In genomic region chr18:48992791-48993555, GRCh38 we compare ENCODE assay signal across 8 cellular contexts. TPM values are rescaled to one million over a fixed set of nuclear protein-coding genes. Genes with fewer than 3 reads are reported as not detected.
DNase-seq lines count a peak whose midpoint lies in the region; ATAC-seq, FAIRE-seq and TF ChIP-seq lines count a peak whose summit lies in the region.

No MANE protein-coding gene starts in this region.

- intact Hi-C loops in ascending aorta (cut with DNase I): loop anchor here (5.0 kb wide), 1 partner anchor 121 kb away; no protein-coding TSS in a partner anchor

- peaks cover 12% of the 10 kb centered on the region for H3K27me3 Mint-ChIP-seq in progenitor cell of endocrine pancreas

- H3K4me1 Mint-ChIP-seq in progenitor cell of endocrine pancreas (ENCODE audit: low read depth): peaks cover 33% of the 10 kb centered on the region

- H3K27me3 ChIP-seq in ascending aorta: no peaks in the 10 kb centered on the region

- no peaks in the 10 kb centered on the region for H3K9me3 Mint-ChIP-seq in progenitor cell of endocrine pancreas (ENCODE audit: low read depth)

- H3K27ac ChIP-seq in ascending aorta: peak overlapping the region; percentile 77 to 86

- no peaks in the 10 kb centered on the region for H3K36me3 ChIP-seq in ascending aorta

- peak overlapping the region; percentile 3 for H3K27ac Mint-ChIP-seq in progenitor cell of endocrine pancreas

- peak; percentile 78 for FAIRE-seq in GM18507 (lab: Jason Lieb, UNC)

- ATAC-seq in HG03469 (IDR thresholded peaks at IDR 0.05; ENCODE audit: unreplicated experiment): peak; percentile 55
- no peak for ATAC-seq in GM19455 (IDR thresholded peaks at IDR 0.05; ENCODE audit: unreplicated experiment)
- no peak for ATAC-seq in GM18873 (IDR thresholded peaks at IDR 0.05; ENCODE audit: low FRiP score, unreplicated experiment)
- ATAC-seq in GM18517 (IDR thresholded peaks at IDR 0.05; ENCODE audit: unreplicated experiment): no peak

- DNase-seq in GM18507 (ENCODE audit: extremely low spot score, insufficient read length, low read depth): peak; percentile 32
- DNase-seq in ascending aorta (ENCODE audit: low spot score in 2 of 2): no peak
- no peak for DNase-seq in progenitor cell of endocrine pancreas (ENCODE audit: low spot score, unreplicated experiment)
- no peak for DNase-seq in midbrain (lab: John Stamatoyannopoulos, UW)

- no peaks in the 10 kb centered on the region for H3K9me3 ChIP-seq in ascending aorta

- no peak overlapping the region for H3K4me3 Mint-ChIP-seq in progenitor cell of endocrine pancreas (ENCODE audit: low read depth)

- no peak for TF ChIP-seq CTCF in ascending aorta (IDR thresholded peaks at IDR 0.05)
- no peak for TF ChIP-seq CTCF in progenitor cell of endocrine pancreas (IDR thresholded peaks at IDR 0.05; ENCODE audit: unreplicated experiment)

- H3K4me3 ChIP-seq in ascending aorta: no peak overlapping the region

- H3K4me1 ChIP-seq in ascending aorta: peaks cover 30 to 63% of the 10 kb centered on the region in 2 donors

- no peaks in the 10 kb centered on the region for H3K36me3 Mint-ChIP-seq in progenitor cell of endocrine pancreas (ENCODE audit: insufficient read depth)

RNA-seq across cellular contexts. Expression of gene SMAD7, which starts 42.2 kb away (rescaled TPM):
- total RNA-seq in ascending aorta: 76.5 TPM
- total RNA-seq in progenitor cell of endocrine pancreas: 24.3 and 27.8 TPM in 2 replicates
